27 cellular contexts compared by ENCODE assay signal in genomic region chr5:179210478-179210877, GRCh38.
"Had no signal": no experiment of that assay in that cellular context is flagged by ENCODE, and none has a peak within 500 bp of the region (broad histone marks: within the 10 kb centered on the region; RNA-seq: fewer than 3 reads in every experiment).

No MANE protein-coding gene starts in this region.

- H3K36me3 ChIP-seq: left lung, lower lobe of right lung, neural progenitor cell, pancreas, prostate gland, suprapubic skin, thoracic aorta, tibial artery, upper lobe of right lung had no signal

- ATAC-seq: left colon; left lung; lower lobe of right lung; natural killer cell; pancreas; right cardiac atrium; sciatic nerve; stimulated activated naive B cell treated with anti-CD40 and anti-IgM and Interleukin-4, amounts not matched to agents 10 μg/mL and 1 μg/mL and 100 μg/mL, for 72 hours; stimulated activated naive CD8-positive, alpha-beta T cell treated with anti-CD3 and anti-CD28 coated beads, Interleukin-15, Interleukin-2, amounts not matched to agents 100 U/mL and 50 U/mL, for 24 hours; upper lobe of right lung had no signal

- H3K4me3 ChIP-seq: left lung, lower lobe of right lung, neural progenitor cell, pancreas, prostate gland, skin epidermis, suprapubic skin, thoracic aorta, tibial artery, upper lobe of right lung had no signal

- H3K4me3 Mint-ChIP-seq: natural killer cell; nephron progenitor cell; neural progenitor cell; stimulated activated naive B cell treated with anti-CD40 and anti-IgM and Interleukin-4, amounts not matched to agents 10 μg/mL and 1 μg/mL and 100 μg/mL, for 72 hours had no signal

- H3K9me3 Mint-ChIP-seq: natural killer cell; nephron progenitor cell; neural progenitor cell; stimulated activated naive B cell treated with anti-CD40 and anti-IgM and Interleukin-4, amounts not matched to agents 10 μg/mL and 1 μg/mL and 100 μg/mL, for 72 hours had no signal

- H3K9me3 ChIP-seq: left lung, lower lobe of right lung, pancreas, prostate gland, suprapubic skin, thoracic aorta, tibial artery, upper lobe of right lung had no signal

- H3K27ac ChIP-seq: left lung, lower lobe of right lung, neural progenitor cell, pancreas, prostate gland, skin epidermis, suprapubic skin, thoracic aorta, tibial artery, upper lobe of right lung had no signal

- DNase-seq: hippocampal formation; kidney glomerular epithelial cell; left colon; lower lobe of right lung; mammary epithelial cell; mesenchymal stem cell; natural killer cell; nephron progenitor cell; retina; stimulated activated CD4-positive, alpha-beta T cell treated with anti-CD3 and anti-CD28 coated beads, Interleukin-12 subunit alpha, Interleukin-12 subunit beta, amount 100 ng/mL, for 4 hours; stimulated activated CD4-positive, alpha-beta T cell treated with anti-CD3 and anti-CD28 coated beads, Interleukin-15, amount 100 ng/mL, for 24 hours; stimulated activated CD4-positive, alpha-beta T cell treated with anti-CD3 and anti-CD28 coated beads, Interleukin-2, amount 100 ng/mL, for 24 hours; stimulated activated CD4-positive, alpha-beta T cell treated with anti-CD3 and anti-CD28 coated beads, Interleukin-4, amount 100 ng/mL, for 1 hour; stimulated activated naive B cell treated with anti-CD40 and anti-IgM and Interleukin-4, amounts not matched to agents 10 μg/mL and 1 μg/mL and 100 μg/mL, for 72 hours; stimulated activated naive CD8-positive, alpha-beta T cell treated with anti-CD3 and anti-CD28 coated beads, Interleukin-15, Interleukin-2, amounts not matched to agents 100 U/mL and 50 U/mL, for 24 hours; tibial artery; trophoblast cell; upper lobe of right lung had no signal

- H3K27ac Mint-ChIP-seq: natural killer cell; nephron progenitor cell; neural progenitor cell; stimulated activated naive B cell treated with anti-CD40 and anti-IgM and Interleukin-4, amounts not matched to agents 10 μg/mL and 1 μg/mL and 100 μg/mL, for 72 hours had no signal

- H3K27me3 ChIP-seq: neural progenitor cell, pancreas, suprapubic skin, tibial artery, upper lobe of right lung had no signal

- H3K9ac ChIP-seq: neural progenitor cell had no signal

- H3K36me3 Mint-ChIP-seq: natural killer cell; neural progenitor cell; stimulated activated naive B cell treated with anti-CD40 and anti-IgM and Interleukin-4, amounts not matched to agents 10 μg/mL and 1 μg/mL and 100 μg/mL, for 72 hours had no signal

- H2AFZ ChIP-seq: neural progenitor cell had no signal

- H3K4me2 ChIP-seq: neural progenitor cell had no signal

- H3K4me1 Mint-ChIP-seq: natural killer cell; stimulated activated naive B cell treated with anti-CD40 and anti-IgM and Interleukin-4, amounts not matched to agents 10 μg/mL and 1 μg/mL and 100 μg/mL, for 72 hours had no signal

- H3K4me1 ChIP-seq: left lung, lower lobe of right lung, neural progenitor cell, pancreas, prostate gland, suprapubic skin, tibial artery, upper lobe of right lung had no signal
